In genomic region chr3:5110307-5110706, GRCh38 we compare ENCODE assay signal across 9 cellular contexts.
"Had no signal": no experiment of that assay in that cellular context is flagged by ENCODE, and none has a peak within 500 bp of the region (broad histone marks: within the 10 kb centered on the region; RNA-seq: fewer than 3 reads in every experiment).

No MANE protein-coding gene starts in this region.

- ATAC-seq: GM23338 had no signal

- H3K27ac Mint-ChIP-seq: GM23338, H9, IgD-negative memory B cell had no signal

- H3K9me3 Mint-ChIP-seq: IgD-negative memory B cell had no signal

- H3K4me2 ChIP-seq: GM23338, KMS-11 had no signal

- H3K27ac ChIP-seq: KMS-11 had no signal

- H3K4me3 ChIP-seq: GM23338 had no signal

- FAIRE-seq: H1, H54, HTR-8/SVneo had no signal

- H3K27me3 Mint-ChIP-seq: IgD-negative memory B cell had no signal

- H3K36me3 Mint-ChIP-seq: IgD-negative memory B cell had no signal

- H3K4me3 Mint-ChIP-seq: GM23338, H9, IgD-negative memory B cell had no signal

- DNase-seq: H9, HCEC 1CT, KBM-7 had no signal
